Comparison of ENCODE assay signal across 8 cellular contexts in genomic region chr12:104669057-104669770, GRCh38.
DNase-seq lines count a peak whose midpoint lies in the region; ATAC-seq lines count a peak whose summit lies in the region.

No MANE protein-coding gene starts in this region.

- H3K27me3 Mint-ChIP-seq in T-helper 2 cell treated with Interferon-gamma antibody and Interleukin-4, amounts not matched to agents 5 μg/mL and 100 μg/mL, for 36 hours (ENCODE audit: low read depth) = no peaks in the 10 kb centered on the region
- H3K27me3 Mint-ChIP-seq in stimulated activated naive CD8-positive, alpha-beta T cell treated with anti-CD3 and anti-CD28 coated beads, Interleukin-15, amount 100 ng/mL, for 72 hours = no peaks in the 10 kb centered on the region

- peaks cover 57% of the 10 kb centered on the region for H3K4me1 Mint-ChIP-seq in T-helper 2 cell treated with Interferon-gamma antibody and Interleukin-4, amounts not matched to agents 5 μg/mL and 100 μg/mL, for 36 hours (ENCODE audit: low read depth)
- peaks cover 71% of the 10 kb centered on the region for H3K4me1 Mint-ChIP-seq in stimulated activated naive CD8-positive, alpha-beta T cell treated with anti-CD3 and anti-CD28 coated beads, Interleukin-15, amount 100 ng/mL, for 72 hours

- peaks cover 16% of the 10 kb centered on the region for H3K36me3 Mint-ChIP-seq in T-helper 2 cell treated with Interferon-gamma antibody and Interleukin-4, amounts not matched to agents 5 μg/mL and 100 μg/mL, for 36 hours (ENCODE audit: low read depth)

- no peak for DNase-seq in T-helper 2 cell treated with Interferon-gamma antibody and Interleukin-4, amounts not matched to agents 5 μg/mL and 100 μg/mL, for 36 hours (ENCODE audit: low spot score)
- DNase-seq in T-helper 2 cell = no peak
- peak; percentile 51 for DNase-seq in amniotic epithelial cell (ENCODE audit: low read depth)
- DNase-seq in hypothalamus (lab: John Stamatoyannopoulos, UW) = peak in 49 of 51 donors; percentile 26 to 94 (median 81)
- DNase-seq in stimulated activated naive CD8-positive, alpha-beta T cell treated with anti-CD3 and anti-CD28 coated beads, Interleukin-15, amount 100 ng/mL, for 72 hours = no peak
- DNase-seq in DMS53 (lab: John Stamatoyannopoulos, UW) = no peak

- ATAC-seq in stimulated activated naive CD8-positive, alpha-beta T cell treated with anti-CD3 and anti-CD28 coated beads, Interleukin-15, amount 100 ng/mL, for 72 hours = no peak
- no peak for ATAC-seq in GM18520 (IDR thresholded peaks at IDR 0.05; ENCODE audit: unreplicated experiment)
- no peak for ATAC-seq in HG02763 (IDR thresholded peaks at IDR 0.05; ENCODE audit: unreplicated experiment)

- H3K4me3 Mint-ChIP-seq in T-helper 2 cell treated with Interferon-gamma antibody and Interleukin-4, amounts not matched to agents 5 μg/mL and 100 μg/mL, for 36 hours = no peak overlapping the region
- H3K4me3 Mint-ChIP-seq in stimulated activated naive CD8-positive, alpha-beta T cell treated with anti-CD3 and anti-CD28 coated beads, Interleukin-15, amount 100 ng/mL, for 72 hours = peak overlapping the region in 1 of 2 donors; percentile 11

- H3K9me3 Mint-ChIP-seq in T-helper 2 cell treated with Interferon-gamma antibody and Interleukin-4, amounts not matched to agents 5 μg/mL and 100 μg/mL, for 36 hours = no peaks in the 10 kb centered on the region
- no peaks in the 10 kb centered on the region for H3K9me3 Mint-ChIP-seq in stimulated activated naive CD8-positive, alpha-beta T cell treated with anti-CD3 and anti-CD28 coated beads, Interleukin-15, amount 100 ng/mL, for 72 hours

- H3K27ac Mint-ChIP-seq in T-helper 2 cell treated with Interferon-gamma antibody and Interleukin-4, amounts not matched to agents 5 μg/mL and 100 μg/mL, for 36 hours = peak overlapping the region; percentile 13
- peak overlapping the region; percentile 30 to 72 for H3K27ac Mint-ChIP-seq in stimulated activated naive CD8-positive, alpha-beta T cell treated with anti-CD3 and anti-CD28 coated beads, Interleukin-15, amount 100 ng/mL, for 72 hours

Comparison
In these comparisons a context has a peak if more than half of its experiments do, and no peak if none do; other contexts are left out.
1. DNase-seq: peak in amniotic epithelial cell (single experiment) and hypothalamus (49 of 51); none in T-helper 2 cell treated with Interferon-gamma antibody and Interleukin-4, amounts not matched to agents 5 μg/mL and 100 μg/mL, for 36 hours (single experiment), T-helper 2 cell (0 of 5), stimulated activated naive CD8-positive, alpha-beta T cell treated with anti-CD3 and anti-CD28 coated beads, Interleukin-15, amount 100 ng/mL, for 72 hours (0 of 2) and DMS53 (single experiment).